15 cellular contexts compared by ENCODE assay signal in genomic region chr7:157292770-157293412, GRCh38. TPM values are rescaled to one million over a fixed set of nuclear protein-coding genes. Genes with fewer than 3 reads are reported as not detected.
DNase-seq lines count a peak whose midpoint lies in the region; ATAC-seq, FAIRE-seq and TF ChIP-seq lines count a peak whose summit lies in the region.
"Had no signal": no experiment of that assay in that cellular context is flagged by ENCODE, and none has a peak within 500 bp of the region (broad histone marks: within the 10 kb centered on the region; RNA-seq: fewer than 3 reads in every experiment).

No MANE protein-coding gene starts in this region.

- FAIRE-seq in small intestine (lab: Jason Lieb, UNC), result no peak
- FAIRE-seq in H54 (lab: Jason Lieb, UNC), result no peak
- FAIRE-seq: GM18507 had no signal

- H3K9me3 ChIP-seq in HEK293 (ENCODE audit: control insufficient read depth, insufficient read depth, low read depth, low read length), result no peaks in the 10 kb centered on the region
- H3K9me3 ChIP-seq in RWPE2 (ENCODE audit: severe bottlenecking), result no peaks in the 10 kb centered on the region
- no peaks in the 10 kb centered on the region for H3K9me3 ChIP-seq in hepatocyte (ENCODE audit: low read depth)
- H3K9me3 ChIP-seq in small intestine (ENCODE audit: control insufficient read depth, low read depth), result no peaks in the 10 kb centered on the region

- H3K27me3 ChIP-seq in RWPE2 (ENCODE audit: insufficient read depth, poor library complexity, severe bottlenecking), result no peaks in the 10 kb centered on the region
- no peaks in the 10 kb centered on the region for H3K27me3 ChIP-seq in hepatocyte
- no peaks in the 10 kb centered on the region for H3K27me3 ChIP-seq in small intestine (ENCODE audit: control insufficient read depth in 2 of 2, insufficient read depth in 2 of 2, low read length in 2 of 2)

- no peak for TF ChIP-seq CTCF in HEK293 (tag by site-specific recombination; IDR thresholded peaks at IDR 0.05)
- no peak for TF ChIP-seq CTCF in RWPE2 (IDR thresholded peaks at IDR 0.05; ENCODE audit: poor library complexity, severe bottlenecking)
- TF ChIP-seq CTCF in hepatocyte (IDR thresholded peaks at IDR 0.05; ENCODE audit: poor library complexity), result no peak

- CTCF ChIA-PET in HEK293 (lab: Yijun Ruan, JAX), result no interaction called here

- no peak overlapping the region for H3K4me2 ChIP-seq in hepatocyte

- no peak for TF ChIP-seq POLR2A in H54 (IDR thresholded peaks at IDR 0.05; ENCODE audit: low read depth, low read length)

- H3K9me2 ChIP-seq in hepatocyte (replicated peaks; ENCODE audit: insufficient read depth), result no peaks in the 10 kb centered on the region

- H3K36me3 ChIP-seq in HEK293 (ENCODE audit: control insufficient read depth in 2 of 2, insufficient read depth in 1 of 2, low read length in 2 of 2) (no peaks in the 10 kb centered on the region), RWPE2 (ENCODE audit: low read depth) (no peaks in the 10 kb centered on the region), hepatocyte (replicated peaks; ENCODE audit: insufficient read depth, low read depth) (no peaks in the 10 kb centered on the region), small intestine (ENCODE audit: control insufficient read depth in 2 of 2, insufficient read depth in 2 of 2, low read length in 2 of 2) (no peaks in the 10 kb centered on the region)

- POLR2A ChIA-PET in HEK293 (lab: Yijun Ruan, JAX), result no interaction called here

- no peak overlapping the region for H3K4me3 ChIP-seq in HEK293 (ENCODE audit: low read depth, low read length)
- peak overlapping the region; percentile 4 for H3K4me3 ChIP-seq in RWPE2 (ENCODE audit: severe bottlenecking)
- no peak overlapping the region for H3K4me3 ChIP-seq in hepatocyte
- H3K4me3 ChIP-seq in small intestine (ENCODE audit: low read depth in 1 of 2, low read length in 2 of 2), result peak overlapping the region in 1 of 2 donors; percentile 8

- no peaks in the 10 kb centered on the region for H4K20me1 ChIP-seq in hepatocyte (ENCODE audit: insufficient read depth, poor library complexity, severe bottlenecking)

- ATAC-seq in RWPE2 (ENCODE audit: low read depth), result peak; percentile 78

- H2AFZ ChIP-seq in hepatocyte, result no peak overlapping the region

- H3K27ac ChIP-seq in HEK293 (ENCODE audit: extremely low read depth, low read depth, low read length), result no peak overlapping the region
- peak overlapping the region; percentile 89 for H3K27ac ChIP-seq in RWPE2 (ENCODE audit: poor library complexity, severe bottlenecking)
- H3K27ac ChIP-seq in hepatocyte, result no peak overlapping the region
- H3K27ac ChIP-seq in small intestine (ENCODE audit: low read depth in 1 of 2, low read length in 1 of 2), result no peak overlapping the region

- H3K4me1 ChIP-seq in HEK293 (ENCODE audit: control insufficient read depth, insufficient read depth, low read length) (no peaks in the 10 kb centered on the region), RWPE2 (ENCODE audit: insufficient read depth, poor library complexity, severe bottlenecking) (peaks cover 28% of the 10 kb centered on the region), hepatocyte (ENCODE audit: insufficient read depth) (no peaks in the 10 kb centered on the region), small intestine (ENCODE audit: control insufficient read depth in 2 of 2, insufficient read depth in 1 of 2, low read depth in 1 of 2, low read length in 1 of 2) (no peaks in the 10 kb centered on the region)

- 86% methylated on average over 24 of the region's 32 CpGs for WGBS in hepatocyte (ENCODE audit: low lambda C conversion rate, missing lambda C conversion rate)
- WGBS in small intestine, 3 donors, result 20 to 52% (median 35%) methylated on average over 26 to 32 of the region's 32 CpGs

- DNase-seq in RWPE2 (ENCODE audit: low spot score) (peak; percentile 90), hepatocyte (ENCODE audit: low spot score) (peak; percentile 41), small intestine (peak; percentile 44), inferior parietal cortex (ENCODE audit: extremely low spot score) (no peak), glomerular visceral epithelial cell (ENCODE audit: extremely low spot score) (no peak), H54 (ENCODE audit: insufficient read length, low spot score) (no peak), SKM-1 (lab: John Stamatoyannopoulos, UW; ENCODE audit: unreplicated experiment) (no peak)
- DNase-seq: activated B cell treated with CpG ODN at 0.5 μM for 24 hours; DMS 273 treated with DMSO at 0.1 percent for 48 hours; effector memory CD4-positive, alpha-beta T cell; foreskin melanocyte; NCI-H69; substantia nigra had no signal

- H3K79me2 ChIP-seq in hepatocyte, result no peaks in the 10 kb centered on the region

TF ChIP-seq in HEK293, 187 proteins besides CTCF, POLR2A, EP300 and RAD21:
- TF ChIP-seq, protein P1, sequence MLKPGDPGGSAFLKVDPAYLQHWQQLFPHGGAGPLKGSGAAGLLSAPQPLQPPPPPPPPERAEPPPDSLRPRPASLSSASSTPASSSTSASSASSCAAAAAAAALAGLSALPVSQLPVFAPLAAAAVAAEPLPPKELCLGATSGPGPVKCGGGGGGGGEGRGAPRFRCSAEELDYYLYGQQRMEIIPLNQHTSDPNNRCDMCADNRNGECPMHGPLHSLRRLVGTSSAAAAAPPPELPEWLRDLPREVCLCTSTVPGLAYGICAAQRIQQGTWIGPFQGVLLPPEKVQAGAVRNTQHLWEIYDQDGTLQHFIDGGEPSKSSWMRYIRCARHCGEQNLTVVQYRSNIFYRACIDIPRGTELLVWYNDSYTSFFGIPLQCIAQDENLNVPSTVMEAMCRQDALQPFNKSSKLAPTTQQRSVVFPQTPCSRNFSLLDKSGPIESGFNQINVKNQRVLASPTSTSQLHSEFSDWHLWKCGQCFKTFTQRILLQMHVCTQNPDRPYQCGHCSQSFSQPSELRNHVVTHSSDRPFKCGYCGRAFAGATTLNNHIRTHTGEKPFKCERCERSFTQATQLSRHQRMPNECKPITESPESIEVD (tag by site-specific recombination; IDR thresholded peaks at IDR 0.05), result no peak
- TF ChIP-seq ZNF16 (tag by site-specific recombination; IDR thresholded peaks at IDR 0.05; ENCODE audit: low read depth) (no peak), ZNF2 (tag by site-specific recombination; IDR thresholded peaks at IDR 0.05) (no peak), KLF1 (tag by site-specific recombination; IDR thresholded peaks at IDR 0.05) (peak; percentile 94), ZNF433 (tag by site-specific recombination; IDR thresholded peaks at IDR 0.05; ENCODE audit: low read depth) (no peak), ZNF571 (tag by site-specific recombination; IDR thresholded peaks at IDR 0.05) (no peak), KLF17 (tag by site-specific recombination; IDR thresholded peaks at IDR 0.05) (peak; percentile 88), ZEB2 (tag by site-specific recombination; IDR thresholded peaks at IDR 0.05) (no peak), ZNF585B (tag by site-specific recombination; IDR thresholded peaks at IDR 0.05) (no peak), HOXC10 (CRISPR knock-in tag; IDR thresholded peaks at IDR 0.05) (no peak), GFI1B (tag by site-specific recombination; IDR thresholded peaks at IDR 0.05) (no peak), ZNF133 (tag by site-specific recombination; IDR thresholded peaks at IDR 0.05) (no peak), ZNF530 (tag by site-specific recombination; IDR thresholded peaks at IDR 0.05; ENCODE audit: low read depth) (no peak), ZNF701 (tag by site-specific recombination; IDR thresholded peaks at IDR 0.05) (no peak)
- TF ChIP-seq, protein P2, sequence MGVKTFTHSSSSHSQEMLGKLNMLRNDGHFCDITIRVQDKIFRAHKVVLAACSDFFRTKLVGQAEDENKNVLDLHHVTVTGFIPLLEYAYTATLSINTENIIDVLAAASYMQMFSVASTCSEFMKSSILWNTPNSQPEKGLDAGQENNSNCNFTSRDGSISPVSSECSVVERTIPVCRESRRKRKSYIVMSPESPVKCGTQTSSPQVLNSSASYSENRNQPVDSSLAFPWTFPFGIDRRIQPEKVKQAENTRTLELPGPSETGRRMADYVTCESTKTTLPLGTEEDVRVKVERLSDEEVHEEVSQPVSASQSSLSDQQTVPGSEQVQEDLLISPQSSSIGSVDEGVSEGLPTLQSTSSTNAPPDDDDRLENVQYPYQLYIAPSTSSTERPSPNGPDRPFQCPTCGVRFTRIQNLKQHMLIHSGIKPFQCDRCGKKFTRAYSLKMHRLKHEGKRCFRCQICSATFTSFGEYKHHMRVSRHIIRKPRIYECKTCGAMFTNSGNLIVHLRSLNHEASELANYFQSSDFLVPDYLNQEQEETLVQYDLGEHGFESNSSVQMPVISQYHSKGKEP (tag by site-specific recombination; IDR thresholded peaks at IDR 0.05), result no peak

RNA-seq across cellular contexts. Expression of gene DNAJB6, which starts 43.9 kb away (rescaled TPM):
- 92.2 and 118 TPM in 2 replicates for total RNA-seq in hepatocyte
- polyA plus RNA-seq in hepatocyte (106 and 110 TPM in 2 replicates), small intestine (10 to 100 TPM; 61.7 to 72.0 (median 61.9) TPM)

Comparison
In these comparisons a context has a peak if more than half of its experiments do, and no peak if none do; other contexts are left out.
1. DNase-seq: peak in RWPE2 (single experiment), hepatocyte (single experiment) and small intestine (single experiment); none in inferior parietal cortex (single experiment), glomerular visceral epithelial cell (single experiment), H54 (single experiment) and SKM-1 (single experiment).